11 cellular contexts compared by ENCODE assay signal in genomic region chr10:119375574-119376265, GRCh38.
DNase-seq lines count a peak whose midpoint lies in the region; ATAC-seq and TF ChIP-seq lines count a peak whose summit lies in the region.
"Had no signal": no experiment of that assay in that cellular context is flagged by ENCODE, and none has a peak within 500 bp of the region (broad histone marks: within the 10 kb centered on the region; RNA-seq: fewer than 3 reads in every experiment).

No MANE protein-coding gene starts in this region.

- no peaks in the 10 kb centered on the region for H3K9me3 Mint-ChIP-seq in activated CD4-positive, alpha-beta memory T cell treated with anti-CD3 and anti-CD28 coated beads for 36 hours

- intact Hi-C loops in thyroid gland (cut with DNase I), result no loop called here
- intact Hi-C loops in activated CD4-positive, alpha-beta memory T cell treated with anti-CD3 and anti-CD28 coated beads for 36 hours (cut with micrococcal nuclease), result loop anchor here (10.0 kb wide), 1 partner anchor 121 kb away; no protein-coding TSS in a partner anchor
- intact Hi-C loops in dorsolateral prefrontal cortex (cut with DNase I), result no loop called here

- H3K27me3 Mint-ChIP-seq in activated CD4-positive, alpha-beta memory T cell treated with anti-CD3 and anti-CD28 coated beads for 36 hours, result no peaks in the 10 kb centered on the region

- 50 to 53% methylated on average over 6 to 7 of the region's 7 CpGs for WGBS in thyroid gland, 2 donors

- peak in 1 of 2 donors; percentile 39 for TF ChIP-seq POLR2A in thyroid gland (IDR thresholded peaks at IDR 0.05)

- no peak overlapping the region for H3K4me3 ChIP-seq in choroid plexus epithelial cell (ENCODE audit: low read depth, low read length)
- H3K4me3 ChIP-seq in thyroid gland (replicated peaks in 1 of 3), result no peak overlapping the region
- no peak overlapping the region for H3K4me3 ChIP-seq in dorsolateral prefrontal cortex

- DNase-seq in HT-29 (ENCODE audit: low spot score), result peak; percentile 3
- DNase-seq in choroid plexus epithelial cell (ENCODE audit: low read depth), result peak; percentile 74
- DNase-seq in iris pigment epithelial cell (ENCODE audit: low read depth), result peak; percentile 63
- DNase-seq in thyroid gland, result peak; percentile 79 to 87
- no peak for DNase-seq in activated CD4-positive, alpha-beta memory T cell treated with anti-CD3 and anti-CD28 coated beads for 36 hours
- no peak for DNase-seq in dorsolateral prefrontal cortex
- DNase-seq: activated CD4-positive, alpha-beta T cell treated with anti-CD3 and anti-CD28 coated beads, Interleukin-2, amount 50 U/mL, for 4 hours; NCI-H774 had no signal

- CTCF ChIA-PET in activated CD4-positive, alpha-beta memory T cell treated with anti-CD3 and anti-CD28 coated beads for 36 hours (lab: Charles Lee), result no interaction called here

- no peaks in the 10 kb centered on the region for H3K9me3 ChIP-seq in thyroid gland

- H3K36me3 ChIP-seq in thyroid gland, result no peaks in the 10 kb centered on the region

- peaks cover 1% of the 10 kb centered on the region for H3K36me3 Mint-ChIP-seq in activated CD4-positive, alpha-beta memory T cell treated with anti-CD3 and anti-CD28 coated beads for 36 hours

- TF ChIP-seq CTCF in choroid plexus epithelial cell (conservative IDR thresholded peaks at IDR 0.05; ENCODE audit: low read depth, low read length), result no peak
- no peak for TF ChIP-seq CTCF in thyroid gland (IDR thresholded peaks at IDR 0.05)
- no peak for TF ChIP-seq CTCF in dorsolateral prefrontal cortex (IDR thresholded peaks at IDR 0.05 in 54 of 56, conservative IDR thresholded peaks at IDR 0.05 in 2 of 56; ENCODE audit: low read depth in 1 of 56, partially characterized antibody in 56 of 56)

- H3K4me1 Mint-ChIP-seq in activated CD4-positive, alpha-beta memory T cell treated with anti-CD3 and anti-CD28 coated beads for 36 hours (ENCODE audit: low read depth), result peaks cover 19% of the 10 kb centered on the region

- no peak for ATAC-seq in HG02763 (IDR thresholded peaks at IDR 0.05; ENCODE audit: unreplicated experiment)
- ATAC-seq: left lobe of liver had no signal

- H3K27me3 ChIP-seq in thyroid gland (no peaks in the 10 kb centered on the region), dorsolateral prefrontal cortex (no peaks in the 10 kb centered on the region)

- H3K27ac ChIP-seq in thyroid gland (peak overlapping the region; percentile 34 to 73 (median 55)), dorsolateral prefrontal cortex (peak overlapping the region in 1 of 59 donors; percentile 30)
- H3K27ac ChIP-seq: epithelial cell of prostate had no signal

- POLR2A ChIA-PET in activated CD4-positive, alpha-beta memory T cell treated with anti-CD3 and anti-CD28 coated beads for 36 hours (lab: Charles Lee), result no interaction called here

- H3K27ac Mint-ChIP-seq in activated CD4-positive, alpha-beta memory T cell treated with anti-CD3 and anti-CD28 coated beads for 36 hours, result no peak overlapping the region

- peaks cover 55 to 71% of the 10 kb centered on the region in 2 donors for H3K4me1 ChIP-seq in thyroid gland

- no peak overlapping the region for H3K4me3 Mint-ChIP-seq in activated CD4-positive, alpha-beta memory T cell treated with anti-CD3 and anti-CD28 coated beads for 36 hours

Comparison
In these comparisons a context has a peak if more than half of its experiments do, and no peak if none do; other contexts are left out.
1. DNase-seq: peak in HT-29 (single experiment), choroid plexus epithelial cell (single experiment), iris pigment epithelial cell (single experiment) and thyroid gland (2 of 2); none in activated CD4-positive, alpha-beta memory T cell treated with anti-CD3 and anti-CD28 coated beads for 36 hours (single experiment) and dorsolateral prefrontal cortex (0 of 10).